In genomic region chr21:5128257-5128656, GRCh38 we compare ENCODE assay signal across 8 cellular contexts.
DNase-seq lines count a peak whose midpoint lies in the region; ATAC-seq and TF ChIP-seq lines count a peak whose summit lies in the region.
"Not testable (repeated sequence)": the region's sequence is repeated elsewhere in the genome, so short reads cannot be mapped to it uniquely, and the experiment has no call there.

No MANE protein-coding gene starts in this region.

- POLR2A ChIA-PET in Caco-2 (lab: Charles Lee) = not testable (repeated sequence)

- not testable (repeated sequence) for H3K9me3 ChIP-seq in Caco-2; WERI-Rb-1 (ENCODE audit: severe bottlenecking); adrenal gland (replicated peaks in 1 of 3); cardiac muscle cell (ENCODE audit: low read depth); neuron (ENCODE audit: low read length)

- not testable (repeated sequence) for BruUV-seq in Caco-2 (replicated peaks; lab: Mats Ljungman, UMichigan)

- not testable (repeated sequence) for H3K27me3 ChIP-seq in Caco-2 (replicated peaks; ENCODE audit: control insufficient read depth, insufficient read depth, low read length); WERI-Rb-1 (ENCODE audit: insufficient read depth, low read depth, severe bottlenecking); adrenal gland; cardiac muscle cell; neuron (ENCODE audit: insufficient read depth, low read length)

- H3K36me3 Mint-ChIP-seq in Caco-2 (ENCODE audit: insufficient read depth, unreplicated experiment) = not testable (repeated sequence)

- H3K4me3 ChIP-seq in Caco-2 (ENCODE audit: low read depth, low read length) = not testable (repeated sequence)
- H3K4me3 ChIP-seq in WERI-Rb-1 (ENCODE audit: low read depth, low read length) (peak overlapping the region; percentile 38), adrenal gland (peak overlapping the region in 2 of 4 donors; percentile 34 to 59), cardiac muscle cell (peak overlapping the region; percentile 42), neuron (ENCODE audit: low read length) (peak overlapping the region; percentile 47)

- DNase-seq in Caco-2 (peak; percentile 77 to 81), WERI-Rb-1 (peak; percentile 99), adrenal gland (peak; percentile 94 to 98 (median 96)), cardiac muscle cell (ENCODE audit: low read depth in 1 of 2, low spot score in 1 of 2) (peak; percentile 87 to 93)
- DNase-seq in stimulated activated CD8-positive, alpha-beta memory T cell treated with anti-CD3 and anti-CD28 coated beads, Interleukin-15, amount 100 ng/mL, for 4 hours (ENCODE audit: low read depth in 2 of 2) = peak; percentile 94 to 97

- H3K36me3 ChIP-seq in Caco-2 (ENCODE audit: control insufficient read depth, insufficient read depth, low read length); WERI-Rb-1; adrenal gland (replicated peaks in 1 of 2); cardiac muscle cell; neuron (ENCODE audit: insufficient read depth, low read length): not testable (repeated sequence)

- H3K27ac ChIP-seq in WERI-Rb-1, cardiac muscle cell: not testable (repeated sequence)
- peak overlapping the region in 2 of 5 donors; percentile 54 to 81 for H3K27ac ChIP-seq in adrenal gland

- not testable (repeated sequence) for H3K27me3 Mint-ChIP-seq in Caco-2 (ENCODE audit: insufficient read depth, unreplicated experiment)

- TF ChIP-seq POLR2A in adrenal gland (IDR thresholded peaks at IDR 0.05) = peak in 1 of 2 donors; percentile 28

- not testable (repeated sequence) for H3K4me1 ChIP-seq in Caco-2; adrenal gland (replicated peaks in 1 of 2); cardiac muscle cell (ENCODE audit: low read depth); neuron (ENCODE audit: insufficient read depth, low read length)

- 0% methylated on average over 29 to 30 of the region's 42 CpGs; no CpG with 5 or more reads in 2 of the 4 donors for WGBS in adrenal gland, 4 donors

- not testable (repeated sequence) for TF ChIP-seq CTCF in Caco-2 (IDR thresholded peaks at IDR 0.05; ENCODE audit: insufficient read depth in 1 of 2, low read depth in 1 of 2, low read length in 1 of 2, severe bottlenecking in 1 of 2, unreplicated experiment in 1 of 2); WERI-Rb-1 (IDR thresholded peaks at IDR 0.05; ENCODE audit: low read depth, low read length); adrenal gland (IDR thresholded peaks at IDR 0.05); cardiac muscle cell (IDR thresholded peaks at IDR 0.05; ENCODE audit: low read depth, low read length)

- H2AFZ ChIP-seq in neuron (ENCODE audit: low read depth, low read length) = not testable (repeated sequence)

- ATAC-seq in GM21619 (IDR thresholded peaks at IDR 0.05; ENCODE audit: unreplicated experiment) (peak; percentile 69), HG03558 (IDR thresholded peaks at IDR 0.05; ENCODE audit: extremely low read depth, unreplicated experiment) (peak; percentile 46)

- H3K27ac Mint-ChIP-seq in Caco-2 (ENCODE audit: unreplicated experiment) = not testable (repeated sequence)

- not testable (repeated sequence) for H3K4me1 Mint-ChIP-seq in Caco-2 (ENCODE audit: low read depth, unreplicated experiment)

- H3K4me3 Mint-ChIP-seq in Caco-2 (ENCODE audit: unreplicated experiment) = not testable (repeated sequence)

- CTCF ChIA-PET in Caco-2 (lab: Charles Lee) = not testable (repeated sequence)

- intact Hi-C loops in Caco-2 (cut with micrococcal nuclease; ENCODE audit: unreplicated experiment); adrenal gland (cut with DNase I): not testable (repeated sequence)

- H3K9me3 Mint-ChIP-seq in Caco-2 (ENCODE audit: unreplicated experiment) = not testable (repeated sequence)
